1 cellular context compared by ENCODE assay signal in genomic region chr12:56154246-56154771, GRCh38.
TF ChIP-seq lines count a peak whose summit lies in the region.

No MANE protein-coding gene starts in this region.

TF ChIP-seq in HCT116, 20 proteins besides CTCF, POLR2A, EP300 and RAD21:
- no peak for TF ChIP-seq YY1 (IDR thresholded peaks at IDR 0.05; ENCODE audit: extremely low read depth, insufficient replicate concordance, low read depth, low read length)
- TF ChIP-seq CEBPB (IDR thresholded peaks at IDR 0.05; ENCODE audit: low read depth): no peak
- TF ChIP-seq SIN3A (IDR thresholded peaks at IDR 0.05; ENCODE audit: low read depth): no peak
- no peak for TF ChIP-seq ZNF274 (IDR thresholded peaks at IDR 0.05; ENCODE audit: low read depth, low read length)
- TF ChIP-seq CBX3 (IDR thresholded peaks at IDR 0.05; ENCODE audit: low read depth): no peak
- TF ChIP-seq FOSL1 (IDR thresholded peaks at IDR 0.05; ENCODE audit: low read depth): no peak
- no peak for TF ChIP-seq EGR1 (IDR thresholded peaks at IDR 0.05; ENCODE audit: low read depth)
- TF ChIP-seq JUND (IDR thresholded peaks at IDR 0.05): no peak
- no peak for TF ChIP-seq EZH2 (IDR thresholded peaks at IDR 0.05)
- no peak for TF ChIP-seq SP1 (IDR thresholded peaks at IDR 0.05; ENCODE audit: low read depth)
- TF ChIP-seq ZFX (IDR thresholded peaks at IDR 0.05): no peak
- TF ChIP-seq POLR2AphosphoS5 (IDR thresholded peaks at IDR 0.05; ENCODE audit: low read depth, low read length): no peak
